22 cellular contexts compared by ENCODE assay signal in the genomic region with DNA sequence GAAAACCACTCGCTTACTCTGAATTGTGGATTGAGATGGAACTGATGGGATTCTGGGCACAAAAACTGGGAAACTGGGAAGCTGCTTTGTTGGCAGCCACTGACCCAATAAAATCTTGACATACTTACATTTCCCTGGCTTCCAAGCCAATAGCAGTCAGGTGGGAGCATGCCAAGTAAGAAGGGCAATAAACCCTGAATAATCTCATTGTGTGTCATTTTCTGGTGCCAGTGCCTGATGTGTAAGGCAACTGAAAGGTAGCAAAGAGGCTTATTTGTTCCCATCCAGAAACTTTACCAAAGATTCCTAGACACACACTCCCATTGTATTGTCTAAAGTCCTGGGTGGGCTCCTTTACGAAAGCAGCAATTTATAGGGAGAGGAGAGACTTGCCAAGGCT.
"Had no signal": no experiment of that assay in that cellular context is flagged by ENCODE, and none has a peak within 500 bp of the region (broad histone marks: within the 10 kb centered on the region; RNA-seq: fewer than 3 reads in every experiment).

No MANE protein-coding gene starts in this region.

- H3K27me3 ChIP-seq: brain microvascular endothelial cell, foreskin keratinocyte, right lobe of liver, stomach, uterus had no signal

- H3K4me1 ChIP-seq: foreskin keratinocyte, left ventricle myocardium inferior, right lobe of liver, stomach, uterus had no signal

- H3K36me3 ChIP-seq: brain microvascular endothelial cell, left ventricle myocardium inferior, right lobe of liver, stomach, uterus had no signal

- H3K4me3 ChIP-seq: left ventricle myocardium inferior, right lobe of liver, stomach, uterus had no signal

- H3K9me3 ChIP-seq: right lobe of liver, uterus had no signal

- ATAC-seq: activated CD8-positive, alpha-beta T cell treated with anti-CD3 and anti-CD28 coated beads, Interleukin-2, amount 10 ng/mL, durations not matched to agents 7 days and 5 days; foreskin keratinocyte; right lobe of liver; stimulated activated effector memory CD8-positive, alpha-beta T cell treated with anti-CD3 and anti-CD28 coated beads, Interleukin-12 subunit alpha, Interleukin-12 subunit beta, amount 100 ng/mL, for 72 hours had no signal

- DNase-seq: activated CD4-positive, alpha-beta T cell treated with anti-CD3 and anti-CD28 coated beads for 1 hour; activated CD4-positive, alpha-beta T cell treated with anti-CD3 and anti-CD28 coated beads, Interleukin-2, amount 50 U/mL, for 1 hour; activated CD8-positive, alpha-beta T cell treated with anti-CD3 and anti-CD28 coated beads, Interleukin-2, amount 10 ng/mL, durations not matched to agents 7 days and 5 days; activated gamma-delta T cell treated with Interleukin-2 at 50 U/mL for 16 hours; activated T-cell treated with anti-CD3 and anti-CD28 coated beads, Interleukin-2, amount 50 U/mL, for 1 hour; brain microvascular endothelial cell; central memory CD4-positive, alpha-beta T cell; dermis blood vessel endothelial cell; effector CD8-positive, alpha-beta T cell; erythroblast; foreskin keratinocyte; kidney glomerular epithelial cell; left ventricle myocardium inferior; nephron progenitor cell; posterior cingulate gyrus; right lobe of liver; small intestine; stimulated activated CD4-positive, alpha-beta T cell treated with anti-CD3 and anti-CD28 coated beads, Interleukin-2, amount 100 ng/mL, for 24 hours; stomach; trophoblast cell; uterus had no signal

- H3K27ac ChIP-seq: brain microvascular endothelial cell, foreskin keratinocyte, left ventricle myocardium inferior, right lobe of liver, stomach, uterus had no signal
